Comparison of ENCODE assay signal across 12 cellular contexts in the genomic region with DNA sequence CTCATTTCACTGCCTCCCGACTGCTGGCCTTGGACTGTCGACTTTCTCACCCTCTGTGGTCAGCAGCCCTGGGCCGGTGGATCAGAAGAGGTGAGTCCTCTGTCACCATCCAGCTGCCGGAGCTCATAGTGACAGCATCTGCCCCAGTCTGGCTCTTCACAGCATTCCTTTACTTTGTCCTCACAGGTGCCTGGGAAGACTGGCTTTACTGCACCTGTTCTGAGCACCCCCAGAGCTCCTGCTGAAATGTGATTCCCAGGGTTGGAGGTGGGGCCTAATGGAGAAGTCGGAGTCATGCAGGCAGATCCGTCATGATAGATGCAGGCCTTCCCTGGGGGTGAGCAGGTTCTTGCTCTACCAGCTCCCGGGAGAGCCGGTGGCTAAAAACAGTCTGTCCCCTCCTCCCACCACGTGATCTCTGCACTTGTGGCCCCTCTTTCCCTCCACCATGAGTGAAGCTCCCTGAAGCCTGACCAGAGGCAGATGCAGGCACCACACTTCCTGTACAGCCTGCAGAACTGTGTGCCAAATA.
DNase-seq lines count a peak whose midpoint lies in the region; ATAC-seq, FAIRE-seq and TF ChIP-seq lines count a peak whose summit lies in the region.
"Had no signal": no experiment of that assay in that cellular context is flagged by ENCODE, and none has a peak within 500 bp of the region (broad histone marks: within the 10 kb centered on the region; RNA-seq: fewer than 3 reads in every experiment).

No MANE protein-coding gene starts in this region.

- H3K9me3 Mint-ChIP-seq in Caco-2 (ENCODE audit: unreplicated experiment), result no peaks in the 10 kb centered on the region
- no peaks in the 10 kb centered on the region for H3K9me3 Mint-ChIP-seq in naive B cell
- H3K9me3 Mint-ChIP-seq: activated T-helper 1 cell treated with anti-CD3 and anti-CD28 coated beads, Interleukin-12 subunit alpha, Interleukin-12 subunit beta, Interleukin-2, Interleukin-4 antibody, amounts not matched to agents 30 ng/mL and 10 ng/mL and 1 ng/mL, durations not matched to agents 14 hours and 24 hours and 36 hours had no signal

- no peak for FAIRE-seq in GM12878 (lab: Jason Lieb, UNC)

- H3K27ac ChIP-seq in HUES48 (ENCODE audit: low read depth, low read length) (peak overlapping the region; percentile 32), GM12878 (ENCODE audit: control insufficient read depth, insufficient read depth) (no peak overlapping the region)

- H3K9ac ChIP-seq in HUES48 (ENCODE audit: low read depth, low read length) (no peak overlapping the region), GM12878 (ENCODE audit: control insufficient read depth, insufficient read depth, low read length) (no peak overlapping the region)

- H3K4me1 Mint-ChIP-seq in Caco-2 (ENCODE audit: low read depth, unreplicated experiment) (peaks cover 7% of the 10 kb centered on the region), naive B cell (peaks cover 59 to 79% (median 65%) of the 10 kb centered on the region in 3 donors)

- H3K79me2 ChIP-seq in GM12878 (ENCODE audit: control insufficient read depth, insufficient read depth, low read length), result no peaks in the 10 kb centered on the region

- no peaks in the 10 kb centered on the region for H3K27me3 ChIP-seq in Caco-2 (replicated peaks; ENCODE audit: control insufficient read depth, insufficient read depth, low read length)
- no peaks in the 10 kb centered on the region for H3K27me3 ChIP-seq in HUES48 (ENCODE audit: control insufficient read depth, insufficient read depth, low read length)
- H3K27me3 ChIP-seq in GM12878 (replicated peaks in 1 of 2; ENCODE audit: control insufficient read depth in 2 of 2, insufficient read depth in 2 of 2, low read length in 1 of 2), result no peaks in the 10 kb centered on the region

- no TSS peak for BruUV-seq in Caco-2 (replicated peaks; lab: Mats Ljungman, UMichigan)
- no TSS peak for BruUV-seq in GM12878 (replicated peaks; lab: Mats Ljungman, UMichigan)

- H4K20me1 ChIP-seq in GM12878 (ENCODE audit: control insufficient read depth, insufficient read depth), result no peaks in the 10 kb centered on the region

- no peak overlapping the region for H3K4me3 ChIP-seq in Caco-2 (ENCODE audit: low read depth, low read length)
- H3K4me3 ChIP-seq in HUES48 (ENCODE audit: low read depth, low read length), result no peak overlapping the region
- H3K4me3 ChIP-seq in GM12878, result no peak overlapping the region

- H3K4me3 Mint-ChIP-seq in Caco-2 (ENCODE audit: unreplicated experiment), result no peak overlapping the region
- H3K4me3 Mint-ChIP-seq in naive B cell, result peak overlapping the region; percentile 69 to 91 (median 84)
- H3K4me3 Mint-ChIP-seq: activated T-helper 1 cell treated with anti-CD3 and anti-CD28 coated beads, Interleukin-12 subunit alpha, Interleukin-12 subunit beta, Interleukin-2, Interleukin-4 antibody, amounts not matched to agents 30 ng/mL and 10 ng/mL and 1 ng/mL, durations not matched to agents 14 hours and 24 hours and 36 hours had no signal

- no peak for TF ChIP-seq EP300 in GM12878 (IDR thresholded peaks at IDR 0.05; ENCODE audit: borderline replicate concordance in 1 of 2, control insufficient read depth in 1 of 2, low read depth in 2 of 2, low read length in 2 of 2)

- DNase-seq in Caco-2 (no peak), GM12878 (ENCODE audit: low read depth, low spot score) (no peak), naive B cell (peak; percentile 54), foreskin melanocyte (no peak), AML-193 (lab: John Stamatoyannopoulos, UW) (no peak), HUDEP-2 (lab: John Stamatoyannopoulos, UW; ENCODE audit: unreplicated experiment in 76 of 76) (no peak)
- DNase-seq: GDM1, IMR-90, NCI-H2171 had no signal

- SMC1A ChIA-PET in GM12878 (lab: Charles Lee; ENCODE audit: uncharacterized antibody, unreplicated experiment), result no interaction called here

- WGBS in GM12878 (ENCODE audit: insufficient coverage, insufficient replicate concordance, low lambda C conversion rate, missing lambda C conversion rate), result 30% methylated on average over 8 of the region's 9 CpGs

- no peaks in the 10 kb centered on the region for H3K9me3 ChIP-seq in Caco-2
- H3K9me3 ChIP-seq in HUES48 (ENCODE audit: control insufficient read depth, insufficient read depth, low read length), result no peaks in the 10 kb centered on the region
- H3K9me3 ChIP-seq in GM12878 (replicated peaks; ENCODE audit: control insufficient read depth, insufficient read depth, low read length), result no peaks in the 10 kb centered on the region

- CTCF ChIA-PET in Caco-2 (lab: Charles Lee) (interaction anchor here (0.6 kb wide), 1 partner anchor 203 kb away, joined by 3 read pairs; no protein-coding TSS in a partner anchor), GM12878 (lab: Yijun Ruan, JAX) (no interaction called here)

- RAD21 ChIA-PET in GM12878 (lab: Charles Lee; ENCODE audit: unreplicated experiment), result no interaction called here

- TF ChIP-seq CTCF in Caco-2 (IDR thresholded peaks at IDR 0.05; ENCODE audit: insufficient read depth in 1 of 2, low read depth in 1 of 2, low read length in 1 of 2, severe bottlenecking in 1 of 2, unreplicated experiment in 1 of 2) (no peak), GM12878 (IDR thresholded peaks at IDR 0.05 in 2 of 3, conservative IDR thresholded peaks at IDR 0.05 in 1 of 3; ENCODE audit: control insufficient read depth in 2 of 3, extremely low read depth in 1 of 3, insufficient read depth in 1 of 3, low read depth in 3 of 3, low read length in 3 of 3) (no peak)

- intact Hi-C loops in Caco-2 (cut with micrococcal nuclease; ENCODE audit: unreplicated experiment), result no loop called here
- intact Hi-C loops in GM12878 (cut with micrococcal nuclease; ENCODE audit: unreplicated experiment), result no loop called here

- H3K27ac Mint-ChIP-seq in Caco-2 (ENCODE audit: unreplicated experiment), result peak overlapping the region; percentile 25
- peak overlapping the region; percentile 70 to 96 (median 94) for H3K27ac Mint-ChIP-seq in naive B cell
- H3K27ac Mint-ChIP-seq: activated T-helper 1 cell treated with anti-CD3 and anti-CD28 coated beads, Interleukin-12 subunit alpha, Interleukin-12 subunit beta, Interleukin-2, Interleukin-4 antibody, amounts not matched to agents 30 ng/mL and 10 ng/mL and 1 ng/mL, durations not matched to agents 14 hours and 24 hours and 36 hours had no signal

- ATAC-seq in GM12878 (no peak), naive B cell (ENCODE audit: low read depth in 2 of 2) (peak; percentile 82 to 93), HG03095 (IDR thresholded peaks at IDR 0.05; ENCODE audit: unreplicated experiment) (no peak)

- H3K4me1 ChIP-seq in Caco-2 (peaks cover 8% of the 10 kb centered on the region; the same call in 1 of the 2 replicates), HUES48 (ENCODE audit: control insufficient read depth, insufficient read depth, low read length) (peaks cover 9% of the 10 kb centered on the region; the same call in 1 of the 2 replicates), GM12878 (ENCODE audit: control insufficient read depth, insufficient read depth, low read length) (peaks cover 12% of the 10 kb centered on the region)

- peak overlapping the region; percentile 2; the same call in 1 of the 2 replicates for H2AFZ ChIP-seq in GM12878 (ENCODE audit: control insufficient read depth, low read depth, low read length)

- H3K27me3 Mint-ChIP-seq in Caco-2 (ENCODE audit: insufficient read depth, unreplicated experiment) (no peaks in the 10 kb centered on the region), naive B cell (no peaks in the 10 kb centered on the region)

- no peak overlapping the region for H3K4me2 ChIP-seq in GM12878 (ENCODE audit: control insufficient read depth, insufficient read depth)

- no peak for TF ChIP-seq RAD21 in GM12878 (IDR thresholded peaks at IDR 0.05; ENCODE audit: insufficient read depth, low read depth, low read length)

- in situ Hi-C loops in GM12878 (cut with MboI), result no loop called here

- TF ChIP-seq POLR2A in GM12878 (IDR thresholded peaks at IDR 0.05; ENCODE audit: low read depth, low read length), result no peak

- H3K36me3 ChIP-seq in Caco-2 (ENCODE audit: control insufficient read depth, insufficient read depth, low read length) (peaks cover 1% of the 10 kb centered on the region; the same call in 1 of the 2 replicates), HUES48 (ENCODE audit: control insufficient read depth, insufficient read depth, low read length) (no peaks in the 10 kb centered on the region), GM12878 (ENCODE audit: control insufficient read depth in 2 of 2, insufficient read depth in 2 of 2, low read length in 1 of 2) (no peaks in the 10 kb centered on the region)

- H3K36me3 Mint-ChIP-seq in Caco-2 (ENCODE audit: insufficient read depth, unreplicated experiment), result peaks cover 17% of the 10 kb centered on the region
- H3K36me3 Mint-ChIP-seq in naive B cell, result no peaks in the 10 kb centered on the region

- POLR2A ChIA-PET in Caco-2 (lab: Charles Lee) (no interaction called here), GM12878 (lab: Charles Lee) (no interaction called here)

TF ChIP-seq in GM12878, 131 proteins besides CTCF, POLR2A, EP300 and RAD21:
- TF ChIP-seq, protein P1, sequence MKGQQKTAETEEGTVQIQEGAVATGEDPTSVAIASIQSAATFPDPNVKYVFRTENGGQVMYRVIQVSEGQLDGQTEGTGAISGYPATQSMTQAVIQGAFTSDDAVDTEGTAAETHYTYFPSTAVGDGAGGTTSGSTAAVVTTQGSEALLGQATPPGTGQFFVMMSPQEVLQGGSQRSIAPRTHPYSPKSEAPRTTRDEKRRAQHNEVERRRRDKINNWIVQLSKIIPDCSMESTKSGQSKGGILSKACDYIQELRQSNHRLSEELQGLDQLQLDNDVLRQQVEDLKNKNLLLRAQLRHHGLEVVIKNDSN (IDR thresholded peaks at IDR 0.05; ENCODE audit: borderline replicate concordance, extremely low read length, insufficient read depth, low read depth, low read length), result peak; percentile 39
- TF ChIP-seq MYB (IDR thresholded peaks at IDR 0.05; ENCODE audit: borderline replicate concordance, low read depth, low read length), result no peak

Comparison
In these comparisons a context has a peak if more than half of its experiments do, and no peak if none do; other contexts are left out.
1. ATAC-seq: peak in naive B cell (2 of 2); none in GM12878 (single experiment) and HG03095 (single experiment).